In genomic region chr6:2381872-2382661, GRCh38 we compare ENCODE assay signal across 1 cellular context.
TF ChIP-seq lines count a peak whose summit lies in the region.

No MANE protein-coding gene starts in this region.

TF ChIP-seq in HEK293, 187 proteins besides CTCF, POLR2A, EP300 and RAD21 (continued from another document):
- TF ChIP-seq ZNF449 (tag by site-specific recombination; IDR thresholded peaks at IDR 0.05): 0 out of 2 replicates have a peak, but pooled peaks have one; percentile 18
